Comparison of ENCODE assay signal across 10 cellular contexts in the genomic region with DNA sequence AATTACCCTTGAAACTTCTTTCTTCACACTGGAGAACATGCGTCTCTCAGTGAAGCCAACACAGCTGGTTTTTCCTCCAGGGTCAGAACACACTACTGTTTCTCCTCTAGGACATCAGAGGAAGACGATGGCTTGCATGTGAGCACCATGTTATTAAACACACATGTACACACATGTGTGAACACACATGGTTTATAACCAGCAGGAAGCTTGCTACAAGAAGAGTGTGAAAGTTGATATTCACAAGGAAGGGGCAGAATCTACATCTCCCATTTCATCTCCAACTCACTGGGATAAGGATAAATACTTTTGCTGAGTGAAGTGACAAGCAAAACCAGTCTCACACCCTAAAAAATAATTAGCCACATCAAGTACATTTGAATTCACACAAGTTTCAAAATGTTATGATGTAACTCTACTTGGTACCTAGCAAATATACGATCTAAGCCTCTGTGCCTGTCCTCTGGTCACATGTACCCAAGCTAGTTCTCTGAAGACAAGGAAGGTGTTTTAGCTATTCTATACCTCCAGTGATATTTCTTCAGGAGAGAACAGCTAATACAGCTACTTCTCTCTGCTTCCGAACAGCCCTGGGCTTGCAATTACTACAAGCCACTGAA.
A peak's percentile ranks its signal among the peaks of the same experiment; 100 is the strongest.
DNase-seq lines count a peak whose midpoint lies in the region; ATAC-seq lines count a peak whose summit lies in the region.
"Had no signal": no experiment of that assay in that cellular context is flagged by ENCODE, and none has a peak within 500 bp of the region (broad histone marks: within the 10 kb centered on the region; RNA-seq: fewer than 3 reads in every experiment).

No MANE protein-coding gene starts in this region.

- no peak for DNase-seq in GM23248
- no peak for DNase-seq in NCI-H748 (lab: John Stamatoyannopoulos, UW; ENCODE audit: unreplicated experiment)
- no peak for DNase-seq in SW480 (ENCODE audit: low spot score)
- DNase-seq in sciatic nerve (ENCODE audit: low spot score) = no peak
- no peak for DNase-seq in foreskin melanocyte
- DNase-seq: activated T-cell treated with anti-CD3 and anti-CD28 coated beads for 4 hours, NCI-H1048 had no signal

- H2AFZ ChIP-seq in GM23248 = no peak overlapping the region

- no peak overlapping the region for H3K4me3 Mint-ChIP-seq in activated T-helper 17 cell treated with anti-CD3 and anti-CD28 coated beads, Interleukin-2, amount 50 U/mL, for 72 hours

- peaks cover 25% of the 10 kb centered on the region for H3K4me1 Mint-ChIP-seq in activated T-helper 17 cell treated with anti-CD3 and anti-CD28 coated beads, Interleukin-2, amount 50 U/mL, for 72 hours

- peaks cover 9% of the 10 kb centered on the region for H3K36me3 Mint-ChIP-seq in activated T-helper 17 cell treated with anti-CD3 and anti-CD28 coated beads, Interleukin-2, amount 50 U/mL, for 72 hours (ENCODE audit: low read depth)

- H3K9me2 ChIP-seq in GM23248 (ENCODE audit: insufficient read depth) = no peaks in the 10 kb centered on the region

- no peak for ATAC-seq in activated T-helper 17 cell treated with anti-CD3 and anti-CD28 coated beads, Interleukin-2, amount 50 U/mL, for 72 hours (replicated peaks)
- ATAC-seq in sciatic nerve = no peak

- H3K36me3 ChIP-seq in GM23248 (ENCODE audit: low read depth) (no peaks in the 10 kb centered on the region), iPS-18a (ENCODE audit: control insufficient read depth, low read depth, low read length) (no peaks in the 10 kb centered on the region)

- H3K4me2 ChIP-seq in GM23248 (ENCODE audit: unreplicated experiment) = peak overlapping the region; percentile 59

- H3K9me3 ChIP-seq in GM23248 (ENCODE audit: low read depth) (no peaks in the 10 kb centered on the region), iPS-18a (ENCODE audit: control insufficient read depth, low read depth, low read length) (no peaks in the 10 kb centered on the region)

- peaks cover 48% of the 10 kb centered on the region for H3K4me1 ChIP-seq in GM23248 (ENCODE audit: insufficient read depth)
- H3K4me1 ChIP-seq in iPS-18a (ENCODE audit: control insufficient read depth, low read depth, low read length) = peaks cover 34% of the 10 kb centered on the region

- H3K79me2 ChIP-seq in GM23248 (ENCODE audit: insufficient read depth) = peaks cover 15% of the 10 kb centered on the region; the same call in 1 of the 2 replicates

- H3K27ac ChIP-seq in GM23248 (peak overlapping the region; percentile 85), iPS-18a (ENCODE audit: low read length) (peak overlapping the region; percentile 2), skin epidermis (peak overlapping the region in 19 of 21 experiments; percentile 9 to 79 (median 65))

- H4K20me1 ChIP-seq in GM23248 (ENCODE audit: insufficient read depth) = no peaks in the 10 kb centered on the region

- H3K9ac ChIP-seq in GM23248 (peak overlapping the region; percentile 57), iPS-18a (ENCODE audit: low read length) (peak overlapping the region; percentile 21)

- H3K27me3 ChIP-seq in GM23248 (replicated peaks; ENCODE audit: insufficient read depth) = no peaks in the 10 kb centered on the region
- H3K27me3 ChIP-seq in iPS-18a (ENCODE audit: control insufficient read depth, insufficient read depth, low read length) = no peaks in the 10 kb centered on the region

- peak overlapping the region; percentile 82 for H3K27ac Mint-ChIP-seq in activated T-helper 17 cell treated with anti-CD3 and anti-CD28 coated beads, Interleukin-2, amount 50 U/mL, for 72 hours

- intact Hi-C loops in sciatic nerve (cut with DNase I) = no loop called here

- in situ Hi-C loops in GM23248 (cut with MboI) = no loop called here

- peaks cover 41% of the 10 kb centered on the region for H3F3A ChIP-seq in GM23248 (ENCODE audit: insufficient read depth)

- 57 to 60% methylated on average over 4 of the region's 4 CpGs for WGBS in GM23248 (ENCODE audit: low coverage in 1 of 2, low lambda C conversion rate in 2 of 2, missing lambda C conversion rate in 2 of 2), 2 experiments

- no peaks in the 10 kb centered on the region for H3K9me3 Mint-ChIP-seq in activated T-helper 17 cell treated with anti-CD3 and anti-CD28 coated beads, Interleukin-2, amount 50 U/mL, for 72 hours

- peak overlapping the region; percentile 20; the same call in 1 of the 2 replicates for H3K4me3 ChIP-seq in GM23248
- H3K4me3 ChIP-seq in iPS-18a (ENCODE audit: low read length) = no peak overlapping the region
- H3K4me3 ChIP-seq in skin epidermis = no peak overlapping the region

- H3K27me3 Mint-ChIP-seq in activated T-helper 17 cell treated with anti-CD3 and anti-CD28 coated beads, Interleukin-2, amount 50 U/mL, for 72 hours = no peaks in the 10 kb centered on the region

Comparison
In these comparisons a context has a peak if more than half of its experiments do, and no peak if none do; other contexts are left out.
1. H3K27ac ChIP-seq: peak in every context shown above with its lines; median percentile 85 in GM23248; 65 in skin epidermis; 2 in iPS-18a.